In genomic region chr13:50389726-50390125, GRCh38 we compare ENCODE assay signal across 20 cellular contexts.
DNase-seq lines count a peak whose midpoint lies in the region; ATAC-seq, FAIRE-seq and TF ChIP-seq lines count a peak whose summit lies in the region.
"Had no signal": no experiment of that assay in that cellular context is flagged by ENCODE, and none has a peak within 500 bp of the region (broad histone marks: within the 10 kb centered on the region; RNA-seq: fewer than 3 reads in every experiment).

No MANE protein-coding gene starts in this region.

- intact Hi-C loops in psoas muscle (cut with DNase I): loop anchor here in 1 of 2 donors (10.0 kb wide), 1 partner anchor 395 kb away; the partner anchor contains the start of gene TRIM13

- H3K4me1 Mint-ChIP-seq in WTC11: peaks cover 72% of the 10 kb centered on the region

- H3K36me3 Mint-ChIP-seq in WTC11: no peaks in the 10 kb centered on the region

- POLR2A ChIA-PET in WTC11 (lab: Charles Lee): no interaction called here

- no peaks in the 10 kb centered on the region for H3K9me3 Mint-ChIP-seq in WTC11

- no peak overlapping the region for H3K4me3 Mint-ChIP-seq in WTC11

- H3K27ac Mint-ChIP-seq in WTC11: peak overlapping the region; percentile 86

- DNase-seq in G401 (ENCODE audit: low spot score): peak; percentile 92
- DNase-seq in NCI-H2107 (lab: John Stamatoyannopoulos, UW): peak; percentile 34
- no peak for DNase-seq in WTC11 (ENCODE audit: low spot score)
- no peak for DNase-seq in psoas muscle
- DNase-seq in NCI-H526 (lab: John Stamatoyannopoulos, UW): no peak
- DNase-seq in GM19239 (ENCODE audit: insufficient read length, low spot score): no peak
- DNase-seq in superior temporal gyrus (ENCODE audit: extremely low spot score): no peak
- DNase-seq: activated CD4-positive, alpha-beta T cell treated with anti-CD3 and anti-CD28 coated beads for 4 hours; activated CD8-positive, alpha-beta memory T cell treated with anti-CD3 and anti-CD28 coated beads, Interleukin-2, amount 50 U/mL, for 4 hours; activated naive CD4-positive, alpha-beta T cell treated with Interleukin-2 at 50 U/mL for 16 hours; AML-193; heart right ventricle; PC-9; stimulated activated CD4-positive, alpha-beta T cell treated with anti-CD3 and anti-CD28 coated beads, Interleukin-4, amount 100 ng/mL, for 1 hour; T1000 had no signal

- FAIRE-seq in GM19239 (lab: Jason Lieb, UNC): no peak
- FAIRE-seq: keratinocyte had no signal

- no peaks in the 10 kb centered on the region for H3K27me3 Mint-ChIP-seq in WTC11 (ENCODE audit: low read depth)

- in situ Hi-C loops in G401 (cut with HindIII; ENCODE audit: low sequenced_read_pairs): no loop called here

- no peaks in the 10 kb centered on the region for H3K27me3 ChIP-seq in psoas muscle (ENCODE audit: insufficient read depth in 3 of 3, low read length in 2 of 3)
- H3K27me3 ChIP-seq: body of pancreas, dorsolateral prefrontal cortex, heart right ventricle had no signal

- no peaks in the 10 kb centered on the region for H3K36me3 ChIP-seq in psoas muscle (ENCODE audit: insufficient read depth in 1 of 2, low read depth in 1 of 2)
- H3K36me3 ChIP-seq: heart right ventricle had no signal

- H3K27ac ChIP-seq in psoas muscle: peak overlapping the region; percentile 96
- H3K27ac ChIP-seq: body of pancreas, PC-9 had no signal

- H3K4me1 ChIP-seq in psoas muscle: peaks cover 22% of the 10 kb centered on the region
- H3K4me1 ChIP-seq: body of pancreas had no signal

- TF ChIP-seq CTCF in WTC11 (IDR thresholded peaks at IDR 0.05) (no peak), psoas muscle (IDR thresholded peaks at IDR 0.05) (no peak)

- H3K4me3 ChIP-seq in psoas muscle: no peak overlapping the region
- H3K4me3 ChIP-seq: body of pancreas, dorsolateral prefrontal cortex, heart right ventricle, PC-9 had no signal

- CTCF ChIA-PET in WTC11 (lab: Charles Lee): interaction anchor here (1.3 kb wide), 1 partner anchor 30 kb away, joined by 3 read pairs; no protein-coding TSS in a partner anchor

- WGBS in psoas muscle, 3 donors: 75 to 78% (median 76%) methylated on average over 4 of the region's 4 CpGs

- H3K9me3 ChIP-seq in psoas muscle: no peaks in the 10 kb centered on the region
- H3K9me3 ChIP-seq: body of pancreas, heart right ventricle had no signal

- peak; percentile 29 for ATAC-seq in WTC11
- no peak for ATAC-seq in psoas muscle
- ATAC-seq in HG03025 (IDR thresholded peaks at IDR 0.05; ENCODE audit: low FRiP score, unreplicated experiment): no peak
- ATAC-seq: body of pancreas, HCT116 had no signal

TF ChIP-seq in WTC11, 78 proteins besides CTCF, POLR2A, EP300 and RAD21:
- no peak for TF ChIP-seq NR1H2 (CRISPR knock-in tag; IDR thresholded peaks at IDR 0.05)
- TF ChIP-seq E2F1 (CRISPR knock-in tag; IDR thresholded peaks at IDR 0.05): no peak
- TF ChIP-seq ZNF512 (CRISPR knock-in tag; IDR thresholded peaks at IDR 0.05; ENCODE audit: borderline replicate concordance): no peak
- no peak for TF ChIP-seq RELA (CRISPR knock-in tag; IDR thresholded peaks at IDR 0.05; ENCODE audit: borderline replicate concordance)
- TF ChIP-seq ZNF423 (CRISPR knock-in tag; IDR thresholded peaks at IDR 0.05): no peak
- TF ChIP-seq, protein P1, sequence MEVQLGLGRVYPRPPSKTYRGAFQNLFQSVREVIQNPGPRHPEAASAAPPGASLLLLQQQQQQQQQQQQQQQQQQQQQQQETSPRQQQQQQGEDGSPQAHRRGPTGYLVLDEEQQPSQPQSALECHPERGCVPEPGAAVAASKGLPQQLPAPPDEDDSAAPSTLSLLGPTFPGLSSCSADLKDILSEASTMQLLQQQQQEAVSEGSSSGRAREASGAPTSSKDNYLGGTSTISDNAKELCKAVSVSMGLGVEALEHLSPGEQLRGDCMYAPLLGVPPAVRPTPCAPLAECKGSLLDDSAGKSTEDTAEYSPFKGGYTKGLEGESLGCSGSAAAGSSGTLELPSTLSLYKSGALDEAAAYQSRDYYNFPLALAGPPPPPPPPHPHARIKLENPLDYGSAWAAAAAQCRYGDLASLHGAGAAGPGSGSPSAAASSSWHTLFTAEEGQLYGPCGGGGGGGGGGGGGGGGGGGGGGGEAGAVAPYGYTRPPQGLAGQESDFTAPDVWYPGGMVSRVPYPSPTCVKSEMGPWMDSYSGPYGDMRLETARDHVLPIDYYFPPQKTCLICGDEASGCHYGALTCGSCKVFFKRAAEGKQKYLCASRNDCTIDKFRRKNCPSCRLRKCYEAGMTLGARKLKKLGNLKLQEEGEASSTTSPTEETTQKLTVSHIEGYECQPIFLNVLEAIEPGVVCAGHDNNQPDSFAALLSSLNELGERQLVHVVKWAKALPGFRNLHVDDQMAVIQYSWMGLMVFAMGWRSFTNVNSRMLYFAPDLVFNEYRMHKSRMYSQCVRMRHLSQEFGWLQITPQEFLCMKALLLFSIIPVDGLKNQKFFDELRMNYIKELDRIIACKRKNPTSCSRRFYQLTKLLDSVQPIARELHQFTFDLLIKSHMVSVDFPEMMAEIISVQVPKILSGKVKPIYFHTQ (CRISPR knock-in tag; IDR thresholded peaks at IDR 0.05): no peak
- TF ChIP-seq, protein P2, sequence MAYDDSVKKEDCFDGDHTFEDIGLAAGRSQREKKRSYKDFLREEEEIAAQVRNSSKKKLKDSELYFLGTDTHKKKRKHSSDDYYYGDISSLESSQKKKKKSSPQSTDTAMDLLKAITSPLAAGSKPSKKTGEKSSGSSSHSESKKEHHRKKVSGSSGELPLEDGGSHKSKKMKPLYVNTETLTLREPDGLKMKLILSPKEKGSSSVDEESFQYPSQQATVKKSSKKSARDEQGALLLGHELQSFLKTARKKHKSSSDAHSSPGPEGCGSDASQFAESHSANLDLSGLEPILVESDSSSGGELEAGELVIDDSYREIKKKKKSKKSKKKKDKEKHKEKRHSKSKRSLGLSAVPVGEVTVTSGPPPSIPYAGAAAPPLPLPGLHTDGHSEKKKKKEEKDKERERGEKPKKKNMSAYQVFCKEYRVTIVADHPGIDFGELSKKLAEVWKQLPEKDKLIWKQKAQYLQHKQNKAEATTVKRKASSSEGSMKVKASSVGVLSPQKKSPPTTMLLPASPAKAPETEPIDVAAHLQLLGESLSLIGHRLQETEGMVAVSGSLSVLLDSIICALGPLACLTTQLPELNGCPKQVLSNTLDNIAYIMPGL (CRISPR knock-in tag; IDR thresholded peaks at IDR 0.05): no peak
- TF ChIP-seq GABPB1 (CRISPR knock-in tag; IDR thresholded peaks at IDR 0.05): no peak
- TF ChIP-seq, protein P3, sequence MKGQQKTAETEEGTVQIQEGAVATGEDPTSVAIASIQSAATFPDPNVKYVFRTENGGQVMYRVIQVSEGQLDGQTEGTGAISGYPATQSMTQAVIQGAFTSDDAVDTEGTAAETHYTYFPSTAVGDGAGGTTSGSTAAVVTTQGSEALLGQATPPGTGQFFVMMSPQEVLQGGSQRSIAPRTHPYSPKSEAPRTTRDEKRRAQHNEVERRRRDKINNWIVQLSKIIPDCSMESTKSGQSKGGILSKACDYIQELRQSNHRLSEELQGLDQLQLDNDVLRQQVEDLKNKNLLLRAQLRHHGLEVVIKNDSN (CRISPR knock-in tag; IDR thresholded peaks at IDR 0.05): no peak

Comparison
In these comparisons a context has a peak if more than half of its experiments do, and no peak if none do; other contexts are left out.
1. DNase-seq: peak in G401 (single experiment) and NCI-H2107 (single experiment); none in WTC11 (single experiment), psoas muscle (0 of 2), NCI-H526 (0 of 2), GM19239 (single experiment) and superior temporal gyrus (single experiment).